1 cellular context compared by ENCODE assay signal in the genomic region with DNA sequence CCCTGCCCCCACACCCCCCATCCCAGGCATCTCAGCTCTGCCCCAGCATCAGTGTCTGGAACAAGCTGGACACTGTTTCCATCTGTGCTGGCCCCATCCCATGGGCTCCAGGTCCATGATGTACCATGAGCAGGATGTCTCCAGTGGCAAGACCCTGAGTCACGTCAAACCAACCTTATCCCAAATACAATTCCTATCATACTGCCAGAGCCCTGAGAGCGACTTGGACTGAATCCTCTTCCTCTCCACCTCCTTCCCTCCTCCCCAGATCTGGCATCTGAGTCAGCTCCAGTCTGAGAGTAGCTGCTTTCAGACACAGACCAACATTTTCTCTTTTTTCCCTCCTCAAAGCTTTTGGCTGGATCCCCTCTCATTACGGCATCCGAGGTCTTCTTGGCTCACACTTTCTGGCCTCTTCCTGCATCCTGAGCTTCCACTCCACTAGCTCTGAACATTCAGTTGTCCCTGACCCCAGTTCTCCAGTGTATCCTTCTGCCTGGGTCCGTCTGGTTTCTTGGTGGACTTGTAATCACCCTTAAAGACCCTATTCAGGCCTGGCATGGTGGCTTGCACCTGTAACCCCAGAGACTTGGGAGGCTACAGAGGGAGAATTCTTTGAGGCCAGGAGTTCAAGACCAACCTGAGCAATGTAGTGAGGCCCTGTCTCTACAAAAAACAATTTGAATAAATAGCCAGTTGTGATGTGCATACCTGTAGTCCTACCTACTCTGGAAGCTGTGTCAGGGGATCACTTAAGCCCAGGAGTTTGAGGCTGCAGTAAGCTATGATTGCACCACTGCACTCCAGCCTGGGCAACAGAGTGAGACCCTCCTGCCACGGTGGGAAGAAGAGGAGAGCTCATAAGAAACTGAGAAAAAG.
TF ChIP-seq lines count a peak whose summit lies in the region.

No MANE protein-coding gene starts in this region.

TF ChIP-seq in HepG2, 621 proteins besides CTCF, POLR2A, EP300 and RAD21 (continued from another document):
- no peak for TF ChIP-seq PAX8 (CRISPR knock-in tag; IDR thresholded peaks at IDR 0.05; ENCODE audit: borderline replicate concordance)
- no peak for TF ChIP-seq HNRNPH1 (optimal IDR thresholded peaks at IDR 0.05; ENCODE audit: low read depth, low read length)
- TF ChIP-seq CREM (IDR thresholded peaks at IDR 0.05): no peak
- TF ChIP-seq CREM (CRISPR knock-in tag; IDR thresholded peaks at IDR 0.05): no peak
- TF ChIP-seq ZNF816 (CRISPR knock-in tag; IDR thresholded peaks at IDR 0.05; ENCODE audit: borderline replicate concordance): no peak
- TF ChIP-seq, protein P1, sequence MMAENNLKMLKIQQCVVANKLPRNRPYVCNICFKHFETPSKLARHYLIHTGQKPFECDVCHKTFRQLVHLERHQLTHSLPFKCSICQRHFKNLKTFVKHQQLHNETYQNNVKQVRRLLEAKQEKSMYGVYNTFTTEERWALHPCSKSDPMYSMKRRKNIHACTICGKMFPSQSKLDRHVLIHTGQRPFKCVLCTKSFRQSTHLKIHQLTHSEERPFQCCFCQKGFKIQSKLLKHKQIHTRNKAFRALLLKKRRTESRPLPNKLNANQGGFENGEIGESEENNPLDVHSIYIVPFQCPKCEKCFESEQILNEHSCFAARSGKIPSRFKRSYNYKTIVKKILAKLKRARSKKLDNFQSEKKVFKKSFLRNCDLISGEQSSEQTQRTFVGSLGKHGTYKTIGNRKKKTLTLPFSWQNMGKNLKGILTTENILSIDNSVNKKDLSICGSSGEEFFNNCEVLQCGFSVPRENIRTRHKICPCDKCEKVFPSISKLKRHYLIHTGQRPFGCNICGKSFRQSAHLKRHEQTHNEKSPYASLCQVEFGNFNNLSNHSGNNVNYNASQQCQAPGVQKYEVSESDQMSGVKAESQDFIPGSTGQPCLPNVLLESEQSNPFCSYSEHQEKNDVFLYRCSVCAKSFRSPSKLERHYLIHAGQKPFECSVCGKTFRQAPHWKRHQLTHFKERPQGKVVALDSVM (CRISPR knock-in tag; IDR thresholded peaks at IDR 0.05): no peak
- TF ChIP-seq HDAC2 (CRISPR knock-in tag; IDR thresholded peaks at IDR 0.05): no peak
- TF ChIP-seq CBX1 (IDR thresholded peaks at IDR 0.05; ENCODE audit: low read depth): no peak
- TF ChIP-seq BCL6 (CRISPR knock-in tag; IDR thresholded peaks at IDR 0.05): no peak
- no peak for TF ChIP-seq DNMT1 (CRISPR knock-in tag; IDR thresholded peaks at IDR 0.05)
- no peak for TF ChIP-seq MAZ (IDR thresholded peaks at IDR 0.05; ENCODE audit: borderline replicate concordance, low read depth, low read length)
- TF ChIP-seq MAZ (CRISPR knock-in tag; IDR thresholded peaks at IDR 0.05; ENCODE audit: low read depth): no peak
- no peak for TF ChIP-seq DNMT3B (CRISPR knock-in tag; conservative IDR thresholded peaks at IDR 0.05)
